In genomic region chr13:106619688-106620555, GRCh38 we compare ENCODE assay signal across 8 cellular contexts. TPM values are rescaled to one million over a fixed set of nuclear protein-coding genes. Genes with fewer than 3 reads are reported as not detected.
DNase-seq lines count a peak whose midpoint lies in the region; ATAC-seq, FAIRE-seq and TF ChIP-seq lines count a peak whose summit lies in the region.

No MANE protein-coding gene starts in this region.

- H3K4me2 ChIP-seq in neural cell (ENCODE audit: low read length) = no peak overlapping the region

- no peaks in the 10 kb centered on the region for H3K79me2 ChIP-seq in neural cell (replicated peaks; ENCODE audit: insufficient read depth, low read length)

- peak; percentile 46 for TF ChIP-seq RAD21 in neural cell (conservative IDR thresholded peaks at IDR 0.05)

- ATAC-seq in GM19025 (IDR thresholded peaks at IDR 0.05; ENCODE audit: low read depth, unreplicated experiment) (peak; percentile 90), HG03066 (IDR thresholded peaks at IDR 0.05; ENCODE audit: low read depth, unreplicated experiment) (peak; percentile 95)

- no peak overlapping the region for H3K27ac ChIP-seq in neural cell (ENCODE audit: low read length)

- H3K9ac ChIP-seq in neural cell (ENCODE audit: low read length) = no peak overlapping the region

- H4K20me1 ChIP-seq in neural cell (ENCODE audit: insufficient read depth) = no peaks in the 10 kb centered on the region

- H2AFZ ChIP-seq in neural cell (ENCODE audit: low read depth, low read length) = no peak overlapping the region

- H3F3A ChIP-seq in neural cell (ENCODE audit: insufficient read depth, low read length, poor library complexity, severe bottlenecking) = no peaks in the 10 kb centered on the region

- no peaks in the 10 kb centered on the region for H3K9me3 ChIP-seq in neural cell (ENCODE audit: low read length)

- TF ChIP-seq EP300 in neural cell (conservative IDR thresholded peaks at IDR 0.05; ENCODE audit: poor library complexity, severe bottlenecking) = no peak

- peak; percentile 27 for DNase-seq in D721Med (ENCODE audit: insufficient read length, low spot score)
- DNase-seq in NCI-H2029 treated with DMSO at 0.1 percent for 48 hours (lab: John Stamatoyannopoulos, UW) = peak; percentile 13
- peak; percentile 15 for DNase-seq in UCSD-AML1 (lab: John Stamatoyannopoulos, UW; ENCODE audit: unreplicated experiment)
- peak; percentile 78 for DNase-seq in fibroblast of pulmonary artery (ENCODE audit: low read depth)
- DNase-seq in NCI-H2107 (lab: John Stamatoyannopoulos, UW) = no peak

- no peaks in the 10 kb centered on the region for H3K9me2 ChIP-seq in neural cell (ENCODE audit: insufficient read depth, low read length)

- no peaks in the 10 kb centered on the region for H3K27me3 ChIP-seq in neural cell (ENCODE audit: insufficient read depth, low read depth, low read length)

- TF ChIP-seq CTCF in D721Med (IDR thresholded peaks at IDR 0.05; ENCODE audit: insufficient read depth, missing control alignments) (peak; percentile 70), fibroblast of pulmonary artery (IDR thresholded peaks at IDR 0.05; ENCODE audit: low read length, missing control alignments) (peak; percentile 95), neural cell (IDR thresholded peaks at IDR 0.05; ENCODE audit: poor library complexity, severe bottlenecking) (peak; percentile 59)

- no peak for FAIRE-seq in D721Med (lab: Jason Lieb, UNC)

- peak overlapping the region; percentile 32 for H3K4me3 ChIP-seq in fibroblast of pulmonary artery (replicated peaks; ENCODE audit: low read depth, low read length)
- no peak overlapping the region for H3K4me3 ChIP-seq in neural cell (ENCODE audit: low read length)

- no peaks in the 10 kb centered on the region for H3K36me3 ChIP-seq in neural cell (ENCODE audit: insufficient read depth, low read length)

TF ChIP-seq in neural cell, 6 proteins besides CTCF, POLR2A, EP300 and RAD21:
- no peak for TF ChIP-seq EZH2 (IDR thresholded peaks at IDR 0.05; ENCODE audit: borderline replicate concordance, insufficient read depth, low read length, poor library complexity, severe bottlenecking)
- TF ChIP-seq, protein P1, sequence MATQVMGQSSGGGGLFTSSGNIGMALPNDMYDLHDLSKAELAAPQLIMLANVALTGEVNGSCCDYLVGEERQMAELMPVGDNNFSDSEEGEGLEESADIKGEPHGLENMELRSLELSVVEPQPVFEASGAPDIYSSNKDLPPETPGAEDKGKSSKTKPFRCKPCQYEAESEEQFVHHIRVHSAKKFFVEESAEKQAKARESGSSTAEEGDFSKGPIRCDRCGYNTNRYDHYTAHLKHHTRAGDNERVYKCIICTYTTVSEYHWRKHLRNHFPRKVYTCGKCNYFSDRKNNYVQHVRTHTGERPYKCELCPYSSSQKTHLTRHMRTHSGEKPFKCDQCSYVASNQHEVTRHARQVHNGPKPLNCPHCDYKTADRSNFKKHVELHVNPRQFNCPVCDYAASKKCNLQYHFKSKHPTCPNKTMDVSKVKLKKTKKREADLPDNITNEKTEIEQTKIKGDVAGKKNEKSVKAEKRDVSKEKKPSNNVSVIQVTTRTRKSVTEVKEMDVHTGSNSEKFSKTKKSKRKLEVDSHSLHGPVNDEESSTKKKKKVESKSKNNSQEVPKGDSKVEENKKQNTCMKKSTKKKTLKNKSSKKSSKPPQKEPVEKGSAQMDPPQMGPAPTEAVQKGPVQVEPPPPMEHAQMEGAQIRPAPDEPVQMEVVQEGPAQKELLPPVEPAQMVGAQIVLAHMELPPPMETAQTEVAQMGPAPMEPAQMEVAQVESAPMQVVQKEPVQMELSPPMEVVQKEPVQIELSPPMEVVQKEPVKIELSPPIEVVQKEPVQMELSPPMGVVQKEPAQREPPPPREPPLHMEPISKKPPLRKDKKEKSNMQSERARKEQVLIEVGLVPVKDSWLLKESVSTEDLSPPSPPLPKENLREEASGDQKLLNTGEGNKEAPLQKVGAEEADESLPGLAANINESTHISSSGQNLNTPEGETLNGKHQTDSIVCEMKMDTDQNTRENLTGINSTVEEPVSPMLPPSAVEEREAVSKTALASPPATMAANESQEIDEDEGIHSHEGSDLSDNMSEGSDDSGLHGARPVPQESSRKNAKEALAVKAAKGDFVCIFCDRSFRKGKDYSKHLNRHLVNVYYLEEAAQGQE (IDR thresholded peaks at IDR 0.05; ENCODE audit: borderline replicate concordance) = no peak
- TF ChIP-seq TAF1 (IDR thresholded peaks at IDR 0.05; ENCODE audit: low read depth) = no peak
- no peak for TF ChIP-seq POLR2AphosphoS5 (IDR thresholded peaks at IDR 0.05)
- no peak for TF ChIP-seq MXI1 (conservative IDR thresholded peaks at IDR 0.05; ENCODE audit: poor library complexity, severe bottlenecking)
- peak; percentile 51 for TF ChIP-seq SMC3 (conservative IDR thresholded peaks at IDR 0.05; ENCODE audit: poor library complexity)

RNA-seq across cellular contexts. Expression of gene ARGLU1, which starts 52.0 kb away (rescaled TPM):
- 943 and 967 TPM in 2 replicates for polyA plus RNA-seq in neural cell
- 251 and 267 TPM in 2 replicates for polyA minus RNA-seq in neural cell
